Comparison of ENCODE assay signal across 1 cellular context in the genomic region with DNA sequence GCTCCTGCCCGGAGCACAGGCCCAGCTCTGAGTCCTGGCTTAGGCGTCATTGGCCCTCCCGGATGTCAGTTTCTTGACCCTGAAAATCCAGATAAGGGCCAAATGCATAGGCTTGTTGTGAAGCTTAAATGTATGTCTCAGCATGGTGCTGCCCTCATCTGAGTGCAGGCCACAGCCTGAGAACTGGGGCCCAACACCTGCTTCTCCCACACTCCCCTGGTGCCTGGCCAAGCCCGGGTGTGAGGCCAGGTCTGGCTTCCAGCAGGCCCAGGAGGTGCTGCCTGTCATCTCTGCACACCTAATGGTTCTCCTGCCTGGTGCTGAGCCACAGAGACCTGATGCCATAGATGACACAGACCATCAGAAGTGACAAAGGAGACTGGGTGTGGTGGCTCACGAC.
TF ChIP-seq lines count a peak whose summit lies in the region.

No MANE protein-coding gene starts in this region.

TF ChIP-seq in GM12878, 131 proteins besides CTCF, POLR2A, EP300 and RAD21:
- TF ChIP-seq RBBP5 (conservative IDR thresholded peaks at IDR 0.05) (no peak), PAX8 (IDR thresholded peaks at IDR 0.05) (no peak), CBX5 (IDR thresholded peaks at IDR 0.05; ENCODE audit: low read depth) (no peak), DPF2 (IDR thresholded peaks at IDR 0.05) (no peak), ESRRA (IDR thresholded peaks at IDR 0.05; ENCODE audit: low read length) (no peak), NR2C1 (IDR thresholded peaks at IDR 0.05) (no peak), WRNIP1 (IDR thresholded peaks at IDR 0.05; ENCODE audit: borderline replicate concordance, low read depth, low read length) (no peak), MYC (IDR thresholded peaks at IDR 0.05; ENCODE audit: insufficient read depth, insufficient read length, insufficient replicate concordance, low read length, severe bottlenecking) (no peak), BMI1 (IDR thresholded peaks at IDR 0.05; ENCODE audit: borderline replicate concordance) (no peak), NFXL1 (IDR thresholded peaks at IDR 0.05; ENCODE audit: borderline replicate concordance) (no peak), YBX1 (IDR thresholded peaks at IDR 0.05) (no peak), RAD51 (IDR thresholded peaks at IDR 0.05) (no peak), ZZZ3 (IDR thresholded peaks at IDR 0.05; ENCODE audit: control insufficient read depth, insufficient read length, low read depth) (no peak), POU2F2 (IDR thresholded peaks at IDR 0.05; ENCODE audit: borderline replicate concordance, low read depth, low read length) (no peak), SUZ12 (IDR thresholded peaks at IDR 0.05; ENCODE audit: unreplicated experiment) (no peak), SUPT20H (IDR thresholded peaks at IDR 0.05; ENCODE audit: borderline replicate concordance, control insufficient read depth, low read depth, low read length) (no peak)
- TF ChIP-seq, protein P1, sequence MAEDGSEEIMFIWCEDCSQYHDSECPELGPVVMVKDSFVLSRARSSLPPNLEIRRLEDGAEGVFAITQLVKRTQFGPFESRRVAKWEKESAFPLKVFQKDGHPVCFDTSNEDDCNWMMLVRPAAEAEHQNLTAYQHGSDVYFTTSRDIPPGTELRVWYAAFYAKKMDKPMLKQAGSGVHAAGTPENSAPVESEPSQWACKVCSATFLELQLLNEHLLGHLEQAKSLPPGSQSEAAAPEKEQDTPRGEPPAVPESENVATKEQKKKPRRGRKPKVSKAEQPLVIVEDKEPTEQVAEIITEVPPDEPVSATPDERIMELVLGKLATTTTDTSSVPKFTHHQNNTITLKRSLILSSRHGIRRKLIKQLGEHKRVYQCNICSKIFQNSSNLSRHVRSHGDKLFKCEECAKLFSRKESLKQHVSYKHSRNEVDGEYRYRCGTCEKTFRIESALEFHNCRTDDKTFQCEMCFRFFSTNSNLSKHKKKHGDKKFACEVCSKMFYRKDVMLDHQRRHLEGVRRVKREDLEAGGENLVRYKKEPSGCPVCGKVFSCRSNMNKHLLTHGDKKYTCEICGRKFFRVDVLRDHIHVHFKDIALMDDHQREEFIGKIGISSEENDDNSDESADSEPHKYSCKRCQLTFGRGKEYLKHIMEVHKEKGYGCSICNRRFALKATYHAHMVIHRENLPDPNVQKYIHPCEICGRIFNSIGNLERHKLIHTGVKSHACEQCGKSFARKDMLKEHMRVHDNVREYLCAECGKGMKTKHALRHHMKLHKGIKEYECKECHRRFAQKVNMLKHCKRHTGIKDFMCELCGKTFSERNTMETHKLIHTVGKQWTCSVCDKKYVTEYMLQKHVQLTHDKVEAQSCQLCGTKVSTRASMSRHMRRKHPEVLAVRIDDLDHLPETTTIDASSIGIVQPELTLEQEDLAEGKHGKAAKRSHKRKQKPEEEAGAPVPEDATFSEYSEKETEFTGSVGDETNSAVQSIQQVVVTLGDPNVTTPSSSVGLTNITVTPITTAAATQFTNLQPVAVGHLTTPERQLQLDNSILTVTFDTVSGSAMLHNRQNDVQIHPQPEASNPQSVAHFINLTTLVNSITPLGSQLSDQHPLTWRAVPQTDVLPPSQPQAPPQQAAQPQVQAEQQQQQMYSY (CRISPR knock-in tag; IDR thresholded peaks at IDR 0.05): no peak
